In genomic region chr2:172181840-172182239, GRCh38 we compare ENCODE assay signal across 1 cellular context.
A peak's percentile ranks its signal among the peaks of the same experiment; 100 is the strongest.
TF ChIP-seq lines count a peak whose summit lies in the region.

No MANE protein-coding gene starts in this region.

TF ChIP-seq in WTC11, 78 proteins besides CTCF, POLR2A, EP300 and RAD21 (continued from another document):
- TF ChIP-seq E2F5 (CRISPR knock-in tag; IDR thresholded peaks at IDR 0.05) (no peak), NR3C1 (CRISPR knock-in tag; conservative IDR thresholded peaks at IDR 0.05; ENCODE audit: low read depth) (no peak), ELF4 (CRISPR knock-in tag; IDR thresholded peaks at IDR 0.05; ENCODE audit: low read depth) (no peak), TCF7 (CRISPR knock-in tag; IDR thresholded peaks at IDR 0.05; ENCODE audit: low read depth) (no peak), TEAD1 (CRISPR knock-in tag; IDR thresholded peaks at IDR 0.05) (peak; percentile 85; the same call in 1 of the 2 replicates), SMAD3 (CRISPR knock-in tag; IDR thresholded peaks at IDR 0.05; ENCODE audit: borderline replicate concordance) (no peak), MLX (CRISPR knock-in tag; IDR thresholded peaks at IDR 0.05) (no peak), ETV6 (CRISPR knock-in tag; IDR thresholded peaks at IDR 0.05) (no peak), USF2 (CRISPR knock-in tag; IDR thresholded peaks at IDR 0.05) (no peak), JUN (CRISPR knock-in tag; IDR thresholded peaks at IDR 0.05) (no peak), ARID4B (CRISPR knock-in tag; IDR thresholded peaks at IDR 0.05; ENCODE audit: borderline replicate concordance) (no peak), ZMAT4 (CRISPR knock-in tag; IDR thresholded peaks at IDR 0.05) (no peak), ZNF219 (CRISPR knock-in tag; IDR thresholded peaks at IDR 0.05; ENCODE audit: borderline replicate concordance) (no peak), OVOL2 (CRISPR knock-in tag; IDR thresholded peaks at IDR 0.05; ENCODE audit: borderline replicate concordance) (no peak), SP1 (CRISPR knock-in tag; conservative IDR thresholded peaks at IDR 0.05) (0 out of 2 replicates have a peak, but pooled peaks have one; percentile 34), PRDM15 (CRISPR knock-in tag; IDR thresholded peaks at IDR 0.05) (no peak), ATF2 (CRISPR knock-in tag; IDR thresholded peaks at IDR 0.05; ENCODE audit: borderline replicate concordance, low read depth) (no peak), ZNF671 (CRISPR knock-in tag; IDR thresholded peaks at IDR 0.05) (no peak), E2F1 (CRISPR knock-in tag; IDR thresholded peaks at IDR 0.05) (no peak), MAX (CRISPR knock-in tag; IDR thresholded peaks at IDR 0.05) (peak; percentile 46; the same call in 1 of the 2 replicates), NFYB (CRISPR knock-in tag; conservative IDR thresholded peaks at IDR 0.05; ENCODE audit: low read depth) (no peak), RELA (CRISPR knock-in tag; IDR thresholded peaks at IDR 0.05; ENCODE audit: borderline replicate concordance) (no peak), CBFB (CRISPR knock-in tag; IDR thresholded peaks at IDR 0.05; ENCODE audit: low read depth) (no peak), MXD4 (CRISPR knock-in tag; IDR thresholded peaks at IDR 0.05; ENCODE audit: borderline replicate concordance) (no peak), ZNF532 (CRISPR knock-in tag; IDR thresholded peaks at IDR 0.05; ENCODE audit: borderline replicate concordance) (no peak), ZNF396 (CRISPR knock-in tag; IDR thresholded peaks at IDR 0.05; ENCODE audit: borderline replicate concordance) (no peak), ZNF232 (CRISPR knock-in tag; IDR thresholded peaks at IDR 0.05) (no peak), ZNF138 (CRISPR knock-in tag; conservative IDR thresholded peaks at IDR 0.05) (no peak)
